ENCODE assay signal across 12 cellular contexts in genomic region chr9:120655005-120655622, GRCh38. TPM values are rescaled to one million over a fixed set of nuclear protein-coding genes. Genes with fewer than 3 reads are reported as not detected.
DNase-seq lines count a peak whose midpoint lies in the region; ATAC-seq and TF ChIP-seq lines count a peak whose summit lies in the region.
"Had no signal": no experiment of that assay in that cellular context is flagged by ENCODE, and none has a peak within 500 bp of the region (broad histone marks: within the 10 kb centered on the region; RNA-seq: fewer than 3 reads in every experiment).

No MANE protein-coding gene starts in this region.

- DNase-seq in EH (ENCODE audit: low read depth): peak; percentile 34
- peak; percentile 6 for DNase-seq in NB4 (ENCODE audit: low read depth)
- peak; percentile 26 for DNase-seq in fibroblast of pulmonary artery (ENCODE audit: low read depth)
- no peak for DNase-seq in cerebellum (ENCODE audit: low spot score)
- DNase-seq in NCI-H69 (lab: John Stamatoyannopoulos, UW): no peak
- DNase-seq: activated T-cell treated with anti-CD3 and anti-CD28 coated beads, Interleukin-2, amount 50 U/mL, for 4 hours; CD8-positive, alpha-beta memory T cell; naive B cell; NCI-H1417 treated with DMSO at 0.1 percent for 48 hours had no signal

- TF ChIP-seq CTCF in NB4 (IDR thresholded peaks at IDR 0.05; ENCODE audit: low read depth, low read length) (no peak), fibroblast of pulmonary artery (IDR thresholded peaks at IDR 0.05; ENCODE audit: low read length, missing control alignments) (no peak)

- H3K4me3 ChIP-seq in NB4 (ENCODE audit: low read depth, low read length): no peak overlapping the region
- no peak overlapping the region for H3K4me3 ChIP-seq in fibroblast of pulmonary artery (replicated peaks; ENCODE audit: low read depth, low read length)

- ATAC-seq in GM21825 (IDR thresholded peaks at IDR 0.05; ENCODE audit: unreplicated experiment): peak; percentile 69
- ATAC-seq in HG02840 (IDR thresholded peaks at IDR 0.05; ENCODE audit: low FRiP score, unreplicated experiment): no peak
- no peak for ATAC-seq in HG02763 (IDR thresholded peaks at IDR 0.05; ENCODE audit: unreplicated experiment)

- TF ChIP-seq POLR2A in NB4 (IDR thresholded peaks at IDR 0.05; ENCODE audit: extremely low read depth, insufficient read length): no peak

RNA-seq across cellular contexts. Expression of gene MEGF9, which starts 59.2 kb away (rescaled TPM):
- 46.2 TPM for total RNA-seq in cerebellum

Comparison
In these comparisons a context has a peak if more than half of its experiments do, and no peak if none do; other contexts are left out.
1. DNase-seq: peak in EH (single experiment), NB4 (single experiment) and fibroblast of pulmonary artery (single experiment); none in cerebellum (single experiment) and NCI-H69 (single experiment).